ENCODE assay signal across 17 cellular contexts in genomic region chr7:65287023-65287422, GRCh38.
"Had no signal": no experiment of that assay in that cellular context is flagged by ENCODE, and none has a peak within 500 bp of the region (broad histone marks: within the 10 kb centered on the region; RNA-seq: fewer than 3 reads in every experiment).

No MANE protein-coding gene starts in this region.

- DNase-seq: effector memory CD8-positive, alpha-beta T cell; immature natural killer cell; kidney; left colon; naive thymus-derived CD4-positive, alpha-beta T cell; nephron progenitor cell; psoas muscle; stimulated activated CD4-positive, alpha-beta T cell treated with anti-CD3 and anti-CD28 coated beads, Interleukin-2, amount 100 ng/mL, for 24 hours; stimulated activated CD4-positive, alpha-beta T cell treated with anti-CD3 and anti-CD28 coated beads, Interleukin-4, amount 100 ng/mL, for 4 hours; stimulated activated naive B cell treated with anti-CD40 and anti-IgM and Interleukin-4, amounts not matched to agents 10 μg/mL and 1 μg/mL and 100 μg/mL, for 72 hours; stomach; trophoblast cell had no signal

- H3K4me3 ChIP-seq: esophagus muscularis mucosa, gastroesophageal sphincter, psoas muscle, skin epidermis, stomach had no signal

- ATAC-seq: effector memory CD8-positive, alpha-beta T cell; gastroesophageal sphincter; left colon; naive thymus-derived CD4-positive, alpha-beta T cell; psoas muscle; sciatic nerve; stimulated activated naive B cell treated with anti-CD40 and anti-IgM and Interleukin-4, amounts not matched to agents 10 μg/mL and 1 μg/mL and 100 μg/mL, for 72 hours had no signal

- H3K27ac ChIP-seq: epithelial cell of prostate, esophagus muscularis mucosa, gastroesophageal sphincter, psoas muscle, skin epidermis, stomach had no signal
